9 cellular contexts compared by ENCODE assay signal in the genomic region with DNA sequence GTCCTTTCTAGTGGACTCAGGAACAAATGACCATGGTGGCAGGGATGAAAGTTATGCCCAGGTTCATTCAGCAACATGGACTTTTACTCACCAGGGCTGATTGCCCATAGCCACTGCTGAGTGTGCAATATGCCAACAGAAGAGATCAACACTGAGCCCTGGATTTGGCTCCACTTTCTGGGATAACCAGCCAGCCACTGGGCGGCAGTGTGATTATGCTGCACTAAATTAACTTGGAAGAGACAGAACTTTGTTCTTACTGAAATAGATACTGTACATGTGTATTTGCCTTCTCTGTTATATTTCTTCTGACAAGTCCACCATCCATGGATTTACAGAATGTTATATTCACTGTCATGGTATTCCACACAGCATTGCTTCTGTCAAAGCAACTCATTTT.
DNase-seq lines count a peak whose midpoint lies in the region; ATAC-seq and TF ChIP-seq lines count a peak whose summit lies in the region.
"Had no signal": no experiment of that assay in that cellular context is flagged by ENCODE, and none has a peak within 500 bp of the region (broad histone marks: within the 10 kb centered on the region; RNA-seq: fewer than 3 reads in every experiment).

No MANE protein-coding gene starts in this region.

- no peak for TF ChIP-seq POLR2A in Peyer's patch (IDR thresholded peaks at IDR 0.05)

- H3K9me3 ChIP-seq in mammary epithelial cell (replicated peaks; ENCODE audit: insufficient read depth, low read length) (no peaks in the 10 kb centered on the region), lower lobe of right lung (no peaks in the 10 kb centered on the region), Peyer's patch (no peaks in the 10 kb centered on the region)

- H3K27ac ChIP-seq in mammary epithelial cell (ENCODE audit: insufficient read depth, low read depth, low read length) (no peak overlapping the region), lower lobe of right lung (no peak overlapping the region), Peyer's patch (no peak overlapping the region)
- H3K27ac ChIP-seq: parathyroid adenoma had no signal

- no peaks in the 10 kb centered on the region for H4K20me1 ChIP-seq in mammary epithelial cell (ENCODE audit: insufficient read depth, low read length)

- no peaks in the 10 kb centered on the region for H3K4me1 ChIP-seq in mammary epithelial cell (ENCODE audit: insufficient read depth, low read length)
- H3K4me1 ChIP-seq in lower lobe of right lung: no peaks in the 10 kb centered on the region
- H3K4me1 ChIP-seq in Peyer's patch: no peaks in the 10 kb centered on the region
- H3K4me1 ChIP-seq: parathyroid adenoma had no signal

- no peak overlapping the region for H3K4me3 ChIP-seq in mammary epithelial cell (replicated peaks in 1 of 3; ENCODE audit: insufficient read depth in 1 of 3, low read depth in 2 of 3, low read length in 3 of 3)
- H3K4me3 ChIP-seq in lower lobe of right lung: no peak overlapping the region
- no peak overlapping the region for H3K4me3 ChIP-seq in Peyer's patch

- intact Hi-C loops in mammary epithelial cell (cut with micrococcal nuclease): loop anchor here (1.0 to 10.0 kb wide), 3 partner anchors 336 to 1300 kb away; no protein-coding TSS in a partner anchor
- intact Hi-C loops in lower lobe of right lung (cut with DNase I): no loop called here

- in situ Hi-C loops in KBM-7 (cut with MboI; ENCODE audit: low pct_unique_long_range_greater_than_20kb, low sequenced_read_pairs): no loop called here
- in situ Hi-C loops in mammary epithelial cell (cut with MboI; ENCODE audit: low sequenced_read_pairs in 2 of 2): loop anchor here in 1 of 2 donors (5.0 kb wide), 1 partner anchor 753 kb away; no protein-coding TSS in a partner anchor

- CTCF ChIA-PET in mammary epithelial cell (lab: Charles Lee; ENCODE audit: low non-redundant PET): no interaction called here

- no peak overlapping the region for H3K4me2 ChIP-seq in mammary epithelial cell (ENCODE audit: insufficient read depth, low read depth, low read length)

- H3K9ac ChIP-seq in mammary epithelial cell (ENCODE audit: insufficient read depth, low read length): no peak overlapping the region
- H3K9ac ChIP-seq: parathyroid adenoma had no signal

- no peaks in the 10 kb centered on the region for H3K79me2 ChIP-seq in mammary epithelial cell (ENCODE audit: insufficient read depth, low read length)
- H3K79me2 ChIP-seq: parathyroid adenoma had no signal

- H2AFZ ChIP-seq in mammary epithelial cell (ENCODE audit: low read depth, low read length): no peak overlapping the region
- H2AFZ ChIP-seq: parathyroid adenoma had no signal

- BruUV-seq in mammary epithelial cell (replicated peaks; lab: Mats Ljungman, UMichigan): no TSS peak

- 0% methylated on average over 1 of the region's 1 CpG for WGBS in mammary epithelial cell (ENCODE audit: low coverage, missing lambda C conversion rate)

- DNase-seq in COR-L47 (lab: John Stamatoyannopoulos, UW) (peak; percentile 28), KBM-7 (peak; percentile 17), mammary epithelial cell (no peak), lower lobe of right lung (no peak), NCI-H510A treated with DMSO at 0.1 percent for 48 hours (lab: John Stamatoyannopoulos, UW) (no peak), KG1 (lab: John Stamatoyannopoulos, UW) (no peak), Peyer's patch (no peak)

- H3K36me3 ChIP-seq in mammary epithelial cell (ENCODE audit: insufficient read depth, low read length): no peaks in the 10 kb centered on the region
- H3K36me3 ChIP-seq in lower lobe of right lung: no peaks in the 10 kb centered on the region
- H3K36me3 ChIP-seq in Peyer's patch: no peaks in the 10 kb centered on the region

- peak; percentile 50 to 78 for TF ChIP-seq CTCF in mammary epithelial cell (conservative IDR thresholded peaks at IDR 0.05 in 1 of 2, IDR thresholded peaks at IDR 0.05 in 1 of 2; ENCODE audit: extremely low read depth in 1 of 2, insufficient read depth in 1 of 2, low read depth in 1 of 2, low read length in 2 of 2)
- TF ChIP-seq CTCF in lower lobe of right lung (IDR thresholded peaks at IDR 0.05): peak; percentile 50
- peak in 2 of 6 experiments; percentile 36 to 38 for TF ChIP-seq CTCF in Peyer's patch (IDR thresholded peaks at IDR 0.05)

- ATAC-seq in lower lobe of right lung: peak; percentile 39 to 73
- no peak for ATAC-seq in HG03196 (IDR thresholded peaks at IDR 0.05; ENCODE audit: unreplicated experiment)

- H3K27me3 ChIP-seq in mammary epithelial cell (ENCODE audit: insufficient read depth, low read length) (peaks cover 2% of the 10 kb centered on the region), lower lobe of right lung (ENCODE audit: low read depth) (no peaks in the 10 kb centered on the region), Peyer's patch (no peaks in the 10 kb centered on the region)

- dilution Hi-C loops in mammary epithelial cell (cut with HindIII; ENCODE audit: low sequenced_read_pairs): no loop called here

Comparison
In these comparisons a context has a peak if more than half of its experiments do, and no peak if none do; other contexts are left out.
1. DNase-seq: peak in COR-L47 (single experiment) and KBM-7 (single experiment); none in mammary epithelial cell (single experiment), lower lobe of right lung (single experiment), NCI-H510A treated with DMSO at 0.1 percent for 48 hours (single experiment), KG1 (single experiment) and Peyer's patch (0 of 3).